In genomic region chr18:14914771-14915170, GRCh38 we compare ENCODE assay signal across 19 cellular contexts.
"Had no signal": no experiment of that assay in that cellular context is flagged by ENCODE, and none has a peak within 500 bp of the region (broad histone marks: within the 10 kb centered on the region; RNA-seq: fewer than 3 reads in every experiment).

No MANE protein-coding gene starts in this region.

- H3K36me3 ChIP-seq: neural progenitor cell, right lobe of liver, stomach had no signal

- DNase-seq: activated CD4-positive, alpha-beta memory T cell treated with anti-CD3 and anti-CD28 coated beads for 36 hours; activated CD4-positive, alpha-beta T cell treated with anti-CD3 and anti-CD28 coated beads for 4 hours; dermis blood vessel endothelial cell; effector memory CD4-positive, alpha-beta T cell; foreskin melanocyte; glutamatergic neuron; hippocampal formation; left cardiac atrium; mesendoderm; naive thymus-derived CD4-positive, alpha-beta T cell; right lobe of liver; small intestine; stimulated activated CD4-positive, alpha-beta T cell treated with anti-CD3 and anti-CD28 coated beads, Interleukin-15, amount 100 ng/mL, for 24 hours; stimulated activated CD4-positive, alpha-beta T cell treated with anti-CD3 and anti-CD28 coated beads, Interleukin-4, amount 100 ng/mL, for 1 hour; stomach had no signal

- FAIRE-seq: islet of Langerhans, small intestine had no signal

- H2AFZ ChIP-seq: neural progenitor cell, parathyroid adenoma had no signal

- H3K4me3 ChIP-seq: neural progenitor cell, right lobe of liver, stomach had no signal

- H3K79me2 ChIP-seq: parathyroid adenoma had no signal

- H3K27ac ChIP-seq: neural progenitor cell, parathyroid adenoma, right lobe of liver, stomach had no signal

- H3K4me2 ChIP-seq: neural progenitor cell had no signal

- ATAC-seq: left cardiac atrium; naive thymus-derived CD4-positive, alpha-beta T cell; right lobe of liver; WTC11 had no signal

- H3K9ac ChIP-seq: neural progenitor cell, parathyroid adenoma had no signal

- H3K27me3 ChIP-seq: neural progenitor cell, right lobe of liver, stomach had no signal

- H3K9me3 ChIP-seq: right lobe of liver, stomach had no signal

- H3K4me1 ChIP-seq: neural progenitor cell, parathyroid adenoma had no signal
